8 cellular contexts compared by ENCODE assay signal in genomic region chr22:31080848-31081649, GRCh38. TPM values are rescaled to one million over a fixed set of nuclear protein-coding genes. Genes with fewer than 3 reads are reported as not detected.
DNase-seq lines count a peak whose midpoint lies in the region; ATAC-seq and TF ChIP-seq lines count a peak whose summit lies in the region.

Gene SMTN, plus strand, starts transcription at chr22:31081318. Its CDS starts 1,941 bp downstream, at chr22:31083259.

- intact Hi-C loops in activated T-helper 2 cell treated with anti-CD3 and anti-CD28 coated beads, Interferon-gamma antibody, Interleukin-2, Interleukin-4, amounts not matched to agents 10 μg/mL and 5 μg/mL and 100 μg/mL, durations not matched to agents 14 hours and 24 hours and 36 hours (cut with micrococcal nuclease): loop anchor here (5.0 to 10.0 kb wide), 3 partner anchors 134 to 339 kb away; partner anchors contain the start of gene LIMK2

- no peak for TF ChIP-seq CTCF in fibroblast of mammary gland (conservative IDR thresholded peaks at IDR 0.05; ENCODE audit: control insufficient read depth, insufficient read depth, low read depth, low read length)

- DNase-seq in DMS53 (lab: John Stamatoyannopoulos, UW): peak; percentile 87
- DNase-seq in KG1 (lab: John Stamatoyannopoulos, UW): peak; percentile 75
- peak; percentile 93 for DNase-seq in RPMI8226
- DNase-seq in activated T-helper 2 cell treated with anti-CD3 and anti-CD28 coated beads, Interferon-gamma antibody, Interleukin-2, Interleukin-4, amounts not matched to agents 10 μg/mL and 5 μg/mL and 100 μg/mL, durations not matched to agents 14 hours and 24 hours and 36 hours (ENCODE audit: low spot score): peak; percentile 87
- peak; percentile 81 for DNase-seq in fibroblast of mammary gland (ENCODE audit: low read depth)
- peak; percentile 89 for DNase-seq in natural killer cell treated with Interleukin-12 subunit alpha and Interleukin-12 subunit beta and Interleukin-15 and Interleukin-18, amount 100 ng/mL, for 72 hours (ENCODE audit: low spot score)
- peak; percentile 81 for DNase-seq in stimulated activated naive CD4-positive, alpha-beta T cell treated with Interleukin-2 at 50 U/mL for 16 hours (lab: John Stamatoyannopoulos, UW)

- peak within 1 kb of the TSS; percentile 92 for H3K4me3 ChIP-seq in fibroblast of mammary gland (ENCODE audit: control insufficient read depth, low read depth, low read length)

- H3K27ac Mint-ChIP-seq in activated T-helper 2 cell treated with anti-CD3 and anti-CD28 coated beads, Interferon-gamma antibody, Interleukin-2, Interleukin-4, amounts not matched to agents 10 μg/mL and 5 μg/mL and 100 μg/mL, durations not matched to agents 14 hours and 24 hours and 36 hours: peak within 1 kb of the TSS; percentile 70
- peak within 1 kb of the TSS in 1 of 2 donors; percentile 56 for H3K27ac Mint-ChIP-seq in natural killer cell treated with Interleukin-12 subunit alpha and Interleukin-12 subunit beta and Interleukin-15 and Interleukin-18, amount 100 ng/mL, for 72 hours

- peaks cover 31% of the 10 kb centered on the region for H3K4me1 Mint-ChIP-seq in activated T-helper 2 cell treated with anti-CD3 and anti-CD28 coated beads, Interferon-gamma antibody, Interleukin-2, Interleukin-4, amounts not matched to agents 10 μg/mL and 5 μg/mL and 100 μg/mL, durations not matched to agents 14 hours and 24 hours and 36 hours (ENCODE audit: low read depth)
- H3K4me1 Mint-ChIP-seq in natural killer cell treated with Interleukin-12 subunit alpha and Interleukin-12 subunit beta and Interleukin-15 and Interleukin-18, amount 100 ng/mL, for 72 hours (ENCODE audit: low read depth in 2 of 2): peaks cover 32 to 33% of the 10 kb centered on the region in 2 donors

- H3K9me3 Mint-ChIP-seq in activated T-helper 2 cell treated with anti-CD3 and anti-CD28 coated beads, Interferon-gamma antibody, Interleukin-2, Interleukin-4, amounts not matched to agents 10 μg/mL and 5 μg/mL and 100 μg/mL, durations not matched to agents 14 hours and 24 hours and 36 hours: no peaks in the 10 kb centered on the region
- H3K9me3 Mint-ChIP-seq in natural killer cell treated with Interleukin-12 subunit alpha and Interleukin-12 subunit beta and Interleukin-15 and Interleukin-18, amount 100 ng/mL, for 72 hours: no peaks in the 10 kb centered on the region

- no peaks in the 10 kb centered on the region for H3K36me3 Mint-ChIP-seq in activated T-helper 2 cell treated with anti-CD3 and anti-CD28 coated beads, Interferon-gamma antibody, Interleukin-2, Interleukin-4, amounts not matched to agents 10 μg/mL and 5 μg/mL and 100 μg/mL, durations not matched to agents 14 hours and 24 hours and 36 hours (ENCODE audit: low read depth)
- no peaks in the 10 kb centered on the region for H3K36me3 Mint-ChIP-seq in natural killer cell treated with Interleukin-12 subunit alpha and Interleukin-12 subunit beta and Interleukin-15 and Interleukin-18, amount 100 ng/mL, for 72 hours

- H3K27me3 Mint-ChIP-seq in activated T-helper 2 cell treated with anti-CD3 and anti-CD28 coated beads, Interferon-gamma antibody, Interleukin-2, Interleukin-4, amounts not matched to agents 10 μg/mL and 5 μg/mL and 100 μg/mL, durations not matched to agents 14 hours and 24 hours and 36 hours (ENCODE audit: low read depth): no peaks in the 10 kb centered on the region
- H3K27me3 Mint-ChIP-seq in natural killer cell treated with Interleukin-12 subunit alpha and Interleukin-12 subunit beta and Interleukin-15 and Interleukin-18, amount 100 ng/mL, for 72 hours: no peaks in the 10 kb centered on the region

- peak within 1 kb of the TSS; percentile 84 for H3K4me3 Mint-ChIP-seq in activated T-helper 2 cell treated with anti-CD3 and anti-CD28 coated beads, Interferon-gamma antibody, Interleukin-2, Interleukin-4, amounts not matched to agents 10 μg/mL and 5 μg/mL and 100 μg/mL, durations not matched to agents 14 hours and 24 hours and 36 hours (ENCODE audit: low read depth)
- peak within 1 kb of the TSS; percentile 84 for H3K4me3 Mint-ChIP-seq in natural killer cell treated with Interleukin-12 subunit alpha and Interleukin-12 subunit beta and Interleukin-15 and Interleukin-18, amount 100 ng/mL, for 72 hours

- ATAC-seq in GM21717 (IDR thresholded peaks at IDR 0.05; ENCODE audit: unreplicated experiment): peak; percentile 58
- ATAC-seq in natural killer cell treated with Interleukin-12 subunit alpha and Interleukin-12 subunit beta and Interleukin-15 and Interleukin-18, amount 100 ng/mL, for 72 hours: peak; percentile 84 to 88

RNA-seq across cellular contexts. Expression of gene SMTN, which starts in this region (rescaled TPM):
- total RNA-seq in activated T-helper 2 cell treated with anti-CD3 and anti-CD28 coated beads, Interferon-gamma antibody, Interleukin-2, Interleukin-4, amounts not matched to agents 10 μg/mL and 5 μg/mL and 100 μg/mL, durations not matched to agents 14 hours and 24 hours and 36 hours: 27.0 and 28.9 TPM in 2 replicates
- total RNA-seq in natural killer cell treated with Interleukin-12 subunit alpha and Interleukin-12 subunit beta and Interleukin-15 and Interleukin-18, amount 100 ng/mL, for 72 hours: 10 to 100 TPM; 17.2 to 19.9 TPM

Comparison
In these comparisons a context has a peak if more than half of its experiments do, and no peak if none do; other contexts are left out.
1. Peak in every context shown above with its lines: DNase-seq, ATAC-seq and H3K4me3 ChIP-seq.